In genomic region chr2:44549099-44549471, GRCh38 we compare ENCODE assay signal across 12 cellular contexts.
DNase-seq lines count a peak whose midpoint lies in the region; ATAC-seq and TF ChIP-seq lines count a peak whose summit lies in the region.
"Had no signal": no experiment of that assay in that cellular context is flagged by ENCODE, and none has a peak within 500 bp of the region (broad histone marks: within the 10 kb centered on the region; RNA-seq: fewer than 3 reads in every experiment).

No MANE protein-coding gene starts in this region.

- no peaks in the 10 kb centered on the region for H3K27me3 ChIP-seq in BJ (ENCODE audit: control insufficient read depth, insufficient read depth, low read length)
- no peaks in the 10 kb centered on the region for H3K27me3 ChIP-seq in IMR-90 (ENCODE audit: control insufficient read depth, insufficient read depth, low read length)
- no peaks in the 10 kb centered on the region for H3K27me3 ChIP-seq in brain microvascular endothelial cell (replicated peaks)

- WGBS in IMR-90 (ENCODE audit: extremely low coverage in 2 of 2, insufficient read length in 1 of 2), 2 experiments: no CpG with 5 or more reads among the region's 1 CpG

- no peak overlapping the region for H2BK15ac ChIP-seq in IMR-90 (ENCODE audit: low read depth, low read length)

- H4K8ac ChIP-seq in IMR-90 (ENCODE audit: low read depth in 2 of 2, low read length in 2 of 2): no peak overlapping the region

- H3K36me3 ChIP-seq in BJ (ENCODE audit: control insufficient read depth, insufficient read depth, low read length) (no peaks in the 10 kb centered on the region), IMR-90 (ENCODE audit: control insufficient read depth, insufficient read depth, low read length) (no peaks in the 10 kb centered on the region), brain microvascular endothelial cell (replicated peaks) (no peaks in the 10 kb centered on the region)

- no peak overlapping the region for H4K5ac ChIP-seq in IMR-90 (ENCODE audit: low read depth, low read length)

- H3K18ac ChIP-seq in IMR-90 (ENCODE audit: low read depth, low read length): no peak overlapping the region

- intact Hi-C loops in IMR-90 (cut with micrococcal nuclease): no loop called here

- H3K9ac ChIP-seq in IMR-90 (ENCODE audit: low read depth, low read length): no peak overlapping the region

- TF ChIP-seq POLR2A in IMR-90 (IDR thresholded peaks at IDR 0.05; ENCODE audit: low read depth, low read length): no peak

- no peaks in the 10 kb centered on the region for H3K9me3 ChIP-seq in IMR-90 (ENCODE audit: control insufficient read depth, insufficient read depth, low read length)

- dilution Hi-C loops in IMR-90 (cut with HindIII; ENCODE audit: low sequenced_read_pairs, unreplicated experiment): no loop called here

- H3K27ac ChIP-seq in IMR-90 (ENCODE audit: insufficient read depth, low read length) (no peak overlapping the region), brain microvascular endothelial cell (peak overlapping the region; percentile 42)
- H3K27ac ChIP-seq: VCaP had no signal

- no peak overlapping the region for H2BK5ac ChIP-seq in IMR-90 (ENCODE audit: low read depth, low read length, poor library complexity, severe bottlenecking)

- H3K4me1 ChIP-seq in IMR-90 (ENCODE audit: control insufficient read depth, insufficient read depth, low read length): peaks cover 3% of the 10 kb centered on the region; the same call in 1 of the 2 replicates

- no peaks in the 10 kb centered on the region for H3K9me1 ChIP-seq in IMR-90 (ENCODE audit: insufficient read depth, low read length)

- H3K4ac ChIP-seq in IMR-90 (ENCODE audit: low read depth, low read length): no peak overlapping the region

- TF ChIP-seq CTCF in BJ (IDR thresholded peaks at IDR 0.05; ENCODE audit: insufficient read depth, low read depth, low read length) (no peak), IMR-90 (conservative IDR thresholded peaks at IDR 0.05; ENCODE audit: low read depth, low read length) (no peak), brain microvascular endothelial cell (IDR thresholded peaks at IDR 0.05; ENCODE audit: low read depth, low read length, missing control alignments) (no peak)

- H4K91ac ChIP-seq in IMR-90 (ENCODE audit: insufficient read depth, low read depth, low read length): no peak overlapping the region

- DNase-seq in BJ (ENCODE audit: low read depth): peak; percentile 63
- peak; percentile 78 for DNase-seq in IMR-90
- DNase-seq in brain microvascular endothelial cell: peak; percentile 90
- peak; percentile 62 for DNase-seq in kidney tubule cell (ENCODE audit: low spot score)
- no peak for DNase-seq in midbrain (lab: John Stamatoyannopoulos, UW)
- no peak for DNase-seq in NCI-H2029 treated with DMSO at 0.1 percent for 48 hours (lab: John Stamatoyannopoulos, UW)
- DNase-seq in stimulated activated CD4-positive, alpha-beta T cell treated with anti-CD3 and anti-CD28 coated beads, Interleukin-2, amount 100 ng/mL, for 24 hours: no peak
- DNase-seq: activated T-cell treated with anti-CD3 and anti-CD28 coated beads, Interleukin-2, amount 50 U/mL, for 4 hours; NCI-H1417; stimulated activated CD4-positive, alpha-beta T cell treated with anti-CD3 and anti-CD28 coated beads, Interleukin-4, amount 100 ng/mL, for 1 hour had no signal

- POLR2A ChIA-PET in BJ (lab: Charles Lee): no interaction called here
- POLR2A ChIA-PET in IMR-90 (lab: Charles Lee; ENCODE audit: unreplicated experiment): no interaction called here

- BruUV-seq in IMR-90 (replicated peaks; lab: Mats Ljungman, UMichigan): no TSS peak

- in situ Hi-C loops in IMR-90 (cut with MboI; ENCODE audit: low sequenced_read_pairs) (no loop called here), brain microvascular endothelial cell (cut with HindIII; ENCODE audit: low pct_ligation_motif_present, low sequenced_read_pairs) (no loop called here)

- no peak overlapping the region for H2AK5ac ChIP-seq in IMR-90 (ENCODE audit: low read depth, low read length)

- H3K56ac ChIP-seq in IMR-90 (ENCODE audit: extremely low read depth, insufficient read depth, low read length): no peak overlapping the region

- H3K4me2 ChIP-seq in IMR-90 (ENCODE audit: low read depth, low read length): no peak overlapping the region

- no peak overlapping the region for H2AFZ ChIP-seq in IMR-90 (replicated peaks; ENCODE audit: low read length, poor library complexity)

- H2BK120ac ChIP-seq in IMR-90 (ENCODE audit: low read depth, low read length): no peak overlapping the region

- H3K79me1 ChIP-seq in IMR-90 (ENCODE audit: low read depth in 1 of 2, low read length in 2 of 2): no peaks in the 10 kb centered on the region

- CTCF ChIA-PET in BJ (lab: Yijun Ruan, JAX) (interaction anchor here (1.1 to 1.3 kb wide), 3 partner anchors 11 to 406 kb away, joined by 3 to 5 read pairs (median 3); no protein-coding TSS in a partner anchor), IMR-90 (lab: Yijun Ruan, JAX) (interaction anchor here (0.9 to 1.0 kb wide), 2 partner anchors 11 to 69 kb away, joined by 3 to 5 read pairs; no protein-coding TSS in a partner anchor)

- no peak overlapping the region for H3K23ac ChIP-seq in IMR-90 (ENCODE audit: low read depth, low read length)

- no peak overlapping the region for H3K14ac ChIP-seq in IMR-90 (replicated peaks; ENCODE audit: low read depth, low read length)

- no peaks in the 10 kb centered on the region for H4K20me1 ChIP-seq in IMR-90 (ENCODE audit: insufficient read depth, low read length)

- H2BK20ac ChIP-seq in IMR-90 (ENCODE audit: low read depth, low read length): no peak overlapping the region

- peak; percentile 92 for ATAC-seq in IMR-90 (ENCODE audit: low read depth)
- ATAC-seq in GM19463 (IDR thresholded peaks at IDR 0.05; ENCODE audit: unreplicated experiment): no peak
- ATAC-seq: activated T-cell treated with anti-CD3 and anti-CD28 coated beads, Interleukin-2, amount 50 U/mL, for 4 hours had no signal

- no peak for TF ChIP-seq RAD21 in IMR-90 (IDR thresholded peaks at IDR 0.05; ENCODE audit: low read length)

- H3K4me3 ChIP-seq in BJ (ENCODE audit: low read depth, low read length): no peak overlapping the region
- H3K4me3 ChIP-seq in IMR-90 (ENCODE audit: insufficient read depth, low read depth, low read length): no peak overlapping the region
- H3K4me3 ChIP-seq in brain microvascular endothelial cell (ENCODE audit: low read depth, low read length): no peak overlapping the region

- H2AK9ac ChIP-seq in IMR-90 (replicated peaks; ENCODE audit: low read depth, low read length, poor library complexity): no peak overlapping the region

TF ChIP-seq in IMR-90, 13 proteins besides CTCF, POLR2A, EP300 and RAD21:
- no peak for TF ChIP-seq BHLHE40 (IDR thresholded peaks at IDR 0.05; ENCODE audit: low read depth, low read length)
- no peak for TF ChIP-seq SMC3 (IDR thresholded peaks at IDR 0.05; ENCODE audit: low read depth, low read length)
- TF ChIP-seq NFE2L2 (IDR thresholded peaks at IDR 0.05; ENCODE audit: low read depth, low read length): no peak
- TF ChIP-seq USF2 (IDR thresholded peaks at IDR 0.05; ENCODE audit: low read depth, low read length): no peak
- TF ChIP-seq CEBPB (IDR thresholded peaks at IDR 0.05; ENCODE audit: low read depth, low read length): no peak
- no peak for TF ChIP-seq MAZ (IDR thresholded peaks at IDR 0.05; ENCODE audit: borderline replicate concordance, low read depth, low read length)
- no peak for TF ChIP-seq ELK1 (IDR thresholded peaks at IDR 0.05; ENCODE audit: borderline replicate concordance, low read depth, low read length)
- TF ChIP-seq CHD1 (IDR thresholded peaks at IDR 0.05; ENCODE audit: low read depth, low read length): no peak

Comparison
In these comparisons a context has a peak if more than half of its experiments do, and no peak if none do; other contexts are left out.
1. DNase-seq: peak in BJ (single experiment), IMR-90 (single experiment), brain microvascular endothelial cell (single experiment) and kidney tubule cell (single experiment); none in midbrain (single experiment), NCI-H2029 treated with DMSO at 0.1 percent for 48 hours (single experiment) and stimulated activated CD4-positive, alpha-beta T cell treated with anti-CD3 and anti-CD28 coated beads, Interleukin-2, amount 100 ng/mL, for 24 hours (0 of 2).